Comparison of ENCODE assay signal across 6 cellular contexts in genomic region chr7:72466797-72467196, GRCh38. TPM values are rescaled to one million over a fixed set of nuclear protein-coding genes. Genes with fewer than 3 reads are reported as not detected.
"Had no signal": no experiment of that assay in that cellular context is flagged by ENCODE, and none has a peak within 500 bp of the region (broad histone marks: within the 10 kb centered on the region; RNA-seq: fewer than 3 reads in every experiment).

No MANE protein-coding gene starts in this region.

- ATAC-seq: HCT116 had no signal

- H3K4me1 ChIP-seq: HAP-1 had no signal

- H3K36me3 ChIP-seq: HAP-1 had no signal

- DNase-seq: GOT3, IMR-90 had no signal

- FAIRE-seq: HTR-8/SVneo had no signal

- H3K9me3 ChIP-seq: HAP-1 had no signal

- H3K4me3 ChIP-seq: HAP-1 had no signal

RNA-seq across cellular contexts. Expression of gene CALN1, which starts 54.7 kb away (rescaled TPM):
- total RNA-seq: HT-29, IMR-90 had no signal
- polyA plus RNA-seq: IMR-90 had no signal
